In genomic region chr1:164591858-164592257, GRCh38 we compare ENCODE assay signal across 16 cellular contexts. TPM values are rescaled to one million over a fixed set of nuclear protein-coding genes. Genes with fewer than 3 reads are reported as not detected.
DNase-seq lines count a peak whose midpoint lies in the region; ATAC-seq and TF ChIP-seq lines count a peak whose summit lies in the region.
"Had no signal": no experiment of that assay in that cellular context is flagged by ENCODE, and none has a peak within 500 bp of the region (broad histone marks: within the 10 kb centered on the region; RNA-seq: fewer than 3 reads in every experiment).

No MANE protein-coding gene starts in this region.

- DNase-seq in DMS 273 (lab: John Stamatoyannopoulos, UW; ENCODE audit: unreplicated experiment) (peak; percentile 13), DMS 273 treated with DMSO at 0.1 percent for 48 hours (lab: John Stamatoyannopoulos, UW) (no peak), astrocyte of the hippocampus (ENCODE audit: low read depth, low spot score) (peak; percentile 91), kidney tubule cell (ENCODE audit: low spot score) (peak; percentile 86), left lobe of liver (ENCODE audit: low spot score) (no peak), coronary artery (ENCODE audit: low spot score) (no peak), lower lobe of right lung (no peak)
- DNase-seq: activated CD8-positive, alpha-beta T cell treated with anti-CD3 and anti-CD28 coated beads, Interleukin-2, amount 10 ng/mL, durations not matched to agents 7 days and 5 days; activated naive CD4-positive, alpha-beta T cell treated with anti-CD3 and anti-CD28 coated beads, Interleukin-2, amount 10 ng/mL, durations not matched to agents 7 days and 5 days; DMS53; effector CD4-positive, alpha-beta T cell; NCI-H1436 treated with DMSO at 0.1 percent for 48 hours; spleen; T-helper 2 cell had no signal

- no peaks in the 10 kb centered on the region for H3K27me3 ChIP-seq in lower lobe of right lung (ENCODE audit: low read depth)

- H3K9me3 ChIP-seq in lower lobe of right lung = no peaks in the 10 kb centered on the region
- H3K9me3 ChIP-seq: spleen had no signal

- 33% methylated on average over 1 of the region's 1 CpG for WGBS in urinary bladder

- peak overlapping the region; percentile 34 for H3K27ac ChIP-seq in urinary bladder (ENCODE audit: low read depth)
- H3K27ac ChIP-seq in coronary artery = peak overlapping the region in 1 of 2 donors; percentile 48
- no peak overlapping the region for H3K27ac ChIP-seq in lower lobe of right lung
- H3K27ac ChIP-seq: 22Rv1, spleen had no signal

- intact Hi-C loops in lower lobe of right lung (cut with DNase I) = no loop called here

- no peak for TF ChIP-seq CTCF in coronary artery (IDR thresholded peaks at IDR 0.05)
- TF ChIP-seq CTCF in lower lobe of right lung (IDR thresholded peaks at IDR 0.05) = no peak

- ATAC-seq in left lobe of liver (no peak), lower lobe of right lung (no peak)
- ATAC-seq: activated CD8-positive, alpha-beta T cell treated with anti-CD3 and anti-CD28 coated beads, Interleukin-2, amount 10 ng/mL, durations not matched to agents 7 days and 5 days had no signal

- H3K36me3 ChIP-seq in urinary bladder (ENCODE audit: insufficient read depth) = no peaks in the 10 kb centered on the region
- H3K36me3 ChIP-seq in lower lobe of right lung = no peaks in the 10 kb centered on the region
- H3K36me3 ChIP-seq: spleen had no signal

- H3K4me1 ChIP-seq in urinary bladder (ENCODE audit: insufficient read depth) (peaks cover 7% of the 10 kb centered on the region), lower lobe of right lung (peaks cover 43% of the 10 kb centered on the region)

- no peak overlapping the region for H3K4me3 ChIP-seq in urinary bladder (ENCODE audit: low read depth, low read length)
- no peak overlapping the region for H3K4me3 ChIP-seq in coronary artery
- H3K4me3 ChIP-seq in lower lobe of right lung = no peak overlapping the region
- H3K4me3 ChIP-seq: spleen had no signal

RNA-seq across cellular contexts. Expression of gene PBX1, which starts 32.9 kb away (rescaled TPM):
- 241 TPM for total RNA-seq in urinary bladder
- polyA plus RNA-seq in urinary bladder = 67.8 TPM
- 9.5 TPM for total RNA-seq in left lobe of liver
- total RNA-seq in lower lobe of right lung = 58.1 TPM
- total RNA-seq: activated CD8-positive, alpha-beta T cell treated with anti-CD3 and anti-CD28 coated beads, Interleukin-2, amount 10 ng/mL, durations not matched to agents 7 days and 5 days had no signal

Comparison
In these comparisons a context has a peak if more than half of its experiments do, and no peak if none do; other contexts are left out.
1. DNase-seq: peak in DMS 273 (single experiment), astrocyte of the hippocampus (single experiment) and kidney tubule cell (single experiment); none in DMS 273 treated with DMSO at 0.1 percent for 48 hours (single experiment), left lobe of liver (single experiment), coronary artery (single experiment) and lower lobe of right lung (single experiment).